ENCODE assay signal across 16 cellular contexts in the genomic region with DNA sequence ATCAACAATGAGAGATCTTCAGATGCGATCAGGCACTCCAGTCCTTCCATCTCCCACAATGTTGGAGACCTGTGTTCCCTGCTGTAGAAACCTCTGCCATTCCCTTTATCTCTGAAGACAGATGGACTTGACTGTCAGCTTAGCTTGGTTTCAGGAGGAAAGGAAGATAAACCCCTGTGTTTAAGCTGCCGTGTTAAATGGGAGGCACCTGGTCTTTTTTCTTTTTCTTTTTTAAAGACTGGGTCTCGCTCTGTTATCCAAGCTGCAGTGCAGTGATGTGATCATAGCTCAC.
DNase-seq lines count a peak whose midpoint lies in the region; ATAC-seq and TF ChIP-seq lines count a peak whose summit lies in the region.
"Had no signal": no experiment of that assay in that cellular context is flagged by ENCODE, and none has a peak within 500 bp of the region (broad histone marks: within the 10 kb centered on the region; RNA-seq: fewer than 3 reads in every experiment).

No MANE protein-coding gene starts in this region.

- TF ChIP-seq CTCF in WERI-Rb-1 (IDR thresholded peaks at IDR 0.05; ENCODE audit: low read depth, low read length), result no peak
- TF ChIP-seq CTCF in glutamatergic neuron (IDR thresholded peaks at IDR 0.05; ENCODE audit: partially characterized antibody, unreplicated experiment), result no peak

- peaks cover 9% of the 10 kb centered on the region for H3K4me1 Mint-ChIP-seq in glutamatergic neuron (ENCODE audit: low read depth, unreplicated experiment)
- H3K4me1 Mint-ChIP-seq: H9 had no signal

- H3K27me3 ChIP-seq in WERI-Rb-1 (ENCODE audit: insufficient read depth, low read depth, severe bottlenecking), result no peaks in the 10 kb centered on the region
- H3K27me3 ChIP-seq: BLaER1 treated with 17β-estradiol and CSF1 and Interleukin-3, amounts not matched to agents 10 nM and 100 nM had no signal

- peak overlapping the region; percentile 22 for H3K4me3 Mint-ChIP-seq in glutamatergic neuron (ENCODE audit: unreplicated experiment)
- H3K4me3 Mint-ChIP-seq: CD4-positive, CD25-positive, alpha-beta regulatory T cell; H9 had no signal

- no peaks in the 10 kb centered on the region for H3K36me3 ChIP-seq in WERI-Rb-1
- H3K36me3 ChIP-seq: BLaER1 treated with 17β-estradiol and CSF1 and Interleukin-3, amounts not matched to agents 10 nM and 100 nM had no signal

- peak overlapping the region; percentile 62 for H3K27ac Mint-ChIP-seq in glutamatergic neuron (ENCODE audit: unreplicated experiment)
- H3K27ac Mint-ChIP-seq: CD4-positive, CD25-positive, alpha-beta regulatory T cell; H9 had no signal

- H3K4me3 ChIP-seq in WERI-Rb-1 (ENCODE audit: low read depth, low read length), result peak overlapping the region; percentile 25
- H3K4me3 ChIP-seq: BLaER1 treated with 17β-estradiol and CSF1 and Interleukin-3, amounts not matched to agents 10 nM and 100 nM; GM12878 had no signal

- H3K36me3 Mint-ChIP-seq in glutamatergic neuron (ENCODE audit: unreplicated experiment), result peaks cover 17% of the 10 kb centered on the region
- H3K36me3 Mint-ChIP-seq: CD4-positive, CD25-positive, alpha-beta regulatory T cell had no signal

- peaks cover 2% of the 10 kb centered on the region for H3K27me3 Mint-ChIP-seq in glutamatergic neuron (ENCODE audit: unreplicated experiment)

- peak; percentile 34 for DNase-seq in NCI-H82 (lab: John Stamatoyannopoulos, UW)
- DNase-seq in NCI-H82 treated with DMSO at 0.1 percent for 48 hours (lab: John Stamatoyannopoulos, UW; ENCODE audit: unreplicated experiment), result no peak
- DNase-seq in WERI-Rb-1, result peak; percentile 45
- DNase-seq in glutamatergic neuron, result no peak
- DNase-seq in activated CD4-positive, alpha-beta T cell treated with anti-CD3 and anti-CD28 coated beads for 1 hour, result no peak
- no peak for DNase-seq in activated gamma-delta T cell treated with Interleukin-2 at 50 U/mL for 16 hours
- DNase-seq: 8988T; Calu3; CD4-positive, CD25-positive, alpha-beta regulatory T cell; DMS 273 treated with DMSO at 0.1 percent for 48 hours; DMS79; GOT3; H9 had no signal

- peak overlapping the region; percentile 74 for H3K27ac ChIP-seq in WERI-Rb-1
- H3K27ac ChIP-seq: BLaER1 treated with 17β-estradiol and CSF1 and Interleukin-3, amounts not matched to agents 10 nM and 100 nM had no signal

- peaks cover 10% of the 10 kb centered on the region for H3K9me3 Mint-ChIP-seq in glutamatergic neuron (ENCODE audit: unreplicated experiment)

- no peak for ATAC-seq in GM21367 (IDR thresholded peaks at IDR 0.05; ENCODE audit: unreplicated experiment)
- ATAC-seq: GM12878 had no signal

- peaks cover 3% of the 10 kb centered on the region for H3K9me3 ChIP-seq in WERI-Rb-1 (ENCODE audit: severe bottlenecking)

Comparison
In these comparisons a context has a peak if more than half of its experiments do, and no peak if none do; other contexts are left out.
1. DNase-seq: peak in NCI-H82 (single experiment) and WERI-Rb-1 (single experiment); none in NCI-H82 treated with DMSO at 0.1 percent for 48 hours (single experiment), glutamatergic neuron (single experiment), activated CD4-positive, alpha-beta T cell treated with anti-CD3 and anti-CD28 coated beads for 1 hour (single experiment) and activated gamma-delta T cell treated with Interleukin-2 at 50 U/mL for 16 hours (single experiment).